ENCODE assay signal across 8 cellular contexts in the genomic region with DNA sequence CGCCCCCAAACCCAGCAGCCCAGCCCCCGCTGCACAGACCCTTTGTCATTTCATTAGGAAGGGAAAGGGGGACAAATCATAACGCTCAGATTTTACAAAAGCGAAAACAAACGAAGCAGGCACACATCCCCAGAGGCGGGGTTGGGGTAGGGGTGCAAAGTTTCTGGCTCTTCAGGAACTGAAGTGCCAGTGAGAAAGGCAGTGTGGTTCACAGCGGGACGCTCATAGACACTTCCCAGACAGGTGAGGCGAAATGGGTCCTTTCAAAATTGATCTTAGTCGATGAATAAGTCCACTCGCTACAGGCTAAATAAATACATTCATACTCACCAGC. TPM values are rescaled to one million over a fixed set of nuclear protein-coding genes. Genes with fewer than 3 reads are reported as not detected.
DNase-seq lines count a peak whose midpoint lies in the region; ATAC-seq and TF ChIP-seq lines count a peak whose summit lies in the region.

No MANE protein-coding gene starts in this region.

- no peaks in the 10 kb centered on the region for H3K36me3 Mint-ChIP-seq in CD4-positive, CD25-positive, alpha-beta regulatory T cell

- H3K36me3 ChIP-seq in CD4-positive, CD25-positive, alpha-beta regulatory T cell (ENCODE audit: control insufficient read depth, insufficient read depth, low read length): no peaks in the 10 kb centered on the region
- no peaks in the 10 kb centered on the region for H3K36me3 ChIP-seq in mucosa of descending colon (ENCODE audit: low read depth)

- H3K9me3 ChIP-seq in CD4-positive, CD25-positive, alpha-beta regulatory T cell (ENCODE audit: control insufficient read depth in 2 of 2, low read length in 2 of 2): no peaks in the 10 kb centered on the region
- no peaks in the 10 kb centered on the region for H3K9me3 ChIP-seq in mucosa of descending colon

- peak overlapping the region; percentile 32 to 98 (median 92) for H3K27ac Mint-ChIP-seq in CD4-positive, CD25-positive, alpha-beta regulatory T cell

- intact Hi-C loops in mucosa of descending colon (cut with DNase I, micrococcal nuclease): no loop called here

- H3K4me3 ChIP-seq in CD4-positive, CD25-positive, alpha-beta regulatory T cell (ENCODE audit: low read depth, low read length): peak overlapping the region; percentile 73
- peak overlapping the region; percentile 62 for H3K4me3 ChIP-seq in Jurkat, Clone E6-1 (ENCODE audit: low read length)
- H3K4me3 ChIP-seq in astrocyte of the spinal cord (ENCODE audit: low read depth, low read length) (peak overlapping the region; percentile 40), mucosa of descending colon (peak overlapping the region; percentile 32)

- H3K4me1 Mint-ChIP-seq in CD4-positive, CD25-positive, alpha-beta regulatory T cell: peaks cover 0 to 38% (median 18%) of the 10 kb centered on the region in 4 donors

- H3K9me3 Mint-ChIP-seq in CD4-positive, CD25-positive, alpha-beta regulatory T cell: no peaks in the 10 kb centered on the region

- peaks cover 22% of the 10 kb centered on the region for H3K4me1 ChIP-seq in CD4-positive, CD25-positive, alpha-beta regulatory T cell (ENCODE audit: control insufficient read depth, insufficient read depth, low read length, poor library complexity, severe bottlenecking)
- H3K4me1 ChIP-seq in mucosa of descending colon (ENCODE audit: low read depth): peaks cover 11% of the 10 kb centered on the region

- peaks cover 18% of the 10 kb centered on the region for H3K27me3 Mint-ChIP-seq in CD4-positive, CD25-positive, alpha-beta regulatory T cell

- no peak overlapping the region for H3K27ac ChIP-seq in CD4-positive, CD25-positive, alpha-beta regulatory T cell (ENCODE audit: insufficient read depth, low read length, poor library complexity, severe bottlenecking)

- peaks cover 2% of the 10 kb centered on the region for H3K27me3 ChIP-seq in CD4-positive, CD25-positive, alpha-beta regulatory T cell (ENCODE audit: control insufficient read depth, insufficient read depth, low read length)

- ATAC-seq in CD4-positive, CD25-positive, alpha-beta regulatory T cell (ENCODE audit: low read depth in 2 of 2): no peak
- ATAC-seq in GM19455 (IDR thresholded peaks at IDR 0.05; ENCODE audit: unreplicated experiment): peak; percentile 4
- ATAC-seq in mucosa of descending colon: peak; percentile 8
- ATAC-seq in HG02798 (IDR thresholded peaks at IDR 0.05; ENCODE audit: poor library complexity, unreplicated experiment): no peak

- DNase-seq in CD4-positive, CD25-positive, alpha-beta regulatory T cell: no peak
- no peak for DNase-seq in Jurkat, Clone E6-1 (ENCODE audit: low read depth, low spot score)
- DNase-seq in astrocyte of the spinal cord (ENCODE audit: low read depth, low spot score) (no peak), mucosa of descending colon (no peak), activated gamma-delta T cell treated with Interleukin-2 at 50 U/mL for 16 hours (no peak), G401 (ENCODE audit: low spot score) (no peak)

- no peak for TF ChIP-seq CTCF in astrocyte of the spinal cord (IDR thresholded peaks at IDR 0.05; ENCODE audit: low read depth, low read length)
- TF ChIP-seq CTCF in mucosa of descending colon (IDR thresholded peaks at IDR 0.05): no peak

- H3K4me3 Mint-ChIP-seq in CD4-positive, CD25-positive, alpha-beta regulatory T cell: peak overlapping the region; percentile 92 to 98 (median 94)

- in situ Hi-C loops in astrocyte of the spinal cord (cut with HindIII; ENCODE audit: low sequenced_read_pairs): no loop called here
- in situ Hi-C loops in G401 (cut with HindIII; ENCODE audit: low sequenced_read_pairs): no loop called here

RNA-seq across cellular contexts. Expression of a gene that starts 1.2 kb away (rescaled TPM):
- 14.0 TPM for total RNA-seq in CD4-positive, CD25-positive, alpha-beta regulatory T cell
- polyA plus RNA-seq in CD4-positive, CD25-positive, alpha-beta regulatory T cell: 10 to 100 TPM; 11.8 to 18.5 (median 16.3) TPM
- 15.6 TPM for polyA plus RNA-seq in Jurkat, Clone E6-1 (2012; ENCODE audit: insufficient read depth, insufficient read length)
- 10 to 100 TPM; 17.2 to 51.4 (median 40.6) TPM for total RNA-seq in mucosa of descending colon
- 0.06 and 0.27 TPM in 2 replicates for total RNA-seq in G401 (2014; rRNA removed; shearing (Covaris generic))

Comparison
In these comparisons a context has a peak if more than half of its experiments do, and no peak if none do; other contexts are left out.
1. ATAC-seq: peak in GM19455 (single experiment) and mucosa of descending colon (single experiment); none in CD4-positive, CD25-positive, alpha-beta regulatory T cell (0 of 2) and HG02798 (single experiment).
2. RNA of a gene that starts 1.2 kb away (total RNA-seq): 17.2 to 51.4 TPM in mucosa of descending colon and 14.0 TPM in CD4-positive, CD25-positive, alpha-beta regulatory T cell (single experiment); 0.06 to 0.27 TPM in G401; every median in the first group is over 10 times any median in the second.
3. Peak in every context shown above with its lines, with median percentiles within 50 percentile points of each other: H3K4me3 ChIP-seq.